8 cellular contexts compared by ENCODE assay signal in the genomic region with DNA sequence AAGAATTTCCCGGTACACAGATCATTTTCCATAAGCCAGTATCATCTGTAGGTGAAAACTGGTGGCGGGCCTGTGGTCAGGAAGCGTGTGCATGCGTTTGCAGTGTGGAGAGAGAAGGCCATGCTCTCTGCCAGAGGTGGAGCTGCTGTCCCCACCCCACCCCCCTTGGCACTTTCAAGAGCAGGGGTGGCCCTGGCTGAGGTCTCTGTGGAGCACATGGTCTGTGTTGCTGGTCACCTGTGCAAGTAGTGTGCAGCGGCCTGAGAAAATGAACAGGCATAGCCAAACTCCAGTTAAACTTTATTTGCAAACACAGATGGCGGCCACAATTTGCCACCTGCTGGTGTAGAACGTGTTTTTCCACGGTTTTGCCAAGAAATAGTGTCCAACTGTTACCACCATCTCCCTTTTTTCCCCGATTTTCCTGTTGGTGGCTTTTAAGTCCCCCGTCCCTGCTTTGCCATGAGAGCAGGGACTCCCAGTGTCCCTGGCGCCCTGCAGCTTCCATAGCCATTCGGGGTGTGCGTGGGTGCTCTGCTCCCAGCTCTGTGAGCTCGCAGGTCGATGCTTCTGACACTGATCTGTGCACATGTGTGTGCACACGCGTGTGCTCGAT. TPM values are rescaled to one million over a fixed set of nuclear protein-coding genes. Genes with fewer than 3 reads are reported as not detected.
DNase-seq lines count a peak whose midpoint lies in the region; ATAC-seq, FAIRE-seq and TF ChIP-seq lines count a peak whose summit lies in the region.
"Had no signal": no experiment of that assay in that cellular context is flagged by ENCODE, and none has a peak within 500 bp of the region (broad histone marks: within the 10 kb centered on the region; RNA-seq: fewer than 3 reads in every experiment).

No MANE protein-coding gene starts in this region.

- peak overlapping the region; percentile 99 for H3K9ac ChIP-seq in NT2/D1 (ENCODE audit: insufficient read length, low read depth)

- FAIRE-seq in pancreas (lab: Jason Lieb, UNC) (no peak), small intestine (lab: Jason Lieb, UNC) (no peak)

- no peaks in the 10 kb centered on the region for H3K27me3 ChIP-seq in NT2/D1 (ENCODE audit: insufficient read depth, insufficient read length)
- no peaks in the 10 kb centered on the region for H3K27me3 ChIP-seq in dorsolateral prefrontal cortex
- H3K27me3 ChIP-seq in pancreas, result no peaks in the 10 kb centered on the region
- no peaks in the 10 kb centered on the region for H3K27me3 ChIP-seq in small intestine (ENCODE audit: control insufficient read depth in 2 of 2, insufficient read depth in 2 of 2, low read length in 2 of 2)

- ATAC-seq in pancreas, result peak; percentile 25 to 58 (median 44)

- in situ Hi-C loops in G401 (cut with HindIII; ENCODE audit: low sequenced_read_pairs), result no loop called here

- no peak overlapping the region for H3K4me3 ChIP-seq in NT2/D1 (ENCODE audit: insufficient read length, low read depth)
- peak overlapping the region in 31 of 59 donors; percentile 10 to 97 (median 92) for H3K4me3 ChIP-seq in dorsolateral prefrontal cortex
- peak overlapping the region in 2 of 4 donors; percentile 85 to 89 for H3K4me3 ChIP-seq in pancreas
- no peak overlapping the region for H3K4me3 ChIP-seq in small intestine (ENCODE audit: low read depth in 1 of 2, low read length in 2 of 2)

- DNase-seq in H4 (ENCODE audit: low spot score) (peak; percentile 28), NT2/D1 (ENCODE audit: low read depth, low spot score) (no peak), dorsolateral prefrontal cortex (no peak), pancreas (peak in 5 of 6 donors; percentile 81 to 91 (median 85)), G401 (ENCODE audit: low spot score) (no peak), NCI-H2081 treated with DMSO at 0.1 percent for 48 hours (lab: John Stamatoyannopoulos, UW) (no peak), small intestine (no peak)
- DNase-seq: NCI-H146 had no signal

- TF ChIP-seq CTCF in dorsolateral prefrontal cortex (IDR thresholded peaks at IDR 0.05 in 54 of 56, conservative IDR thresholded peaks at IDR 0.05 in 2 of 56; ENCODE audit: low read depth in 1 of 56, partially characterized antibody in 56 of 56) (no peak), pancreas (IDR thresholded peaks at IDR 0.05) (no peak)

- 36 to 50% methylated on average over 18 of the region's 18 CpGs for WGBS in pancreas, 2 donors
- 79 to 81% (median 81%) methylated on average over 18 of the region's 18 CpGs for WGBS in small intestine, 3 donors

- H3K4me1 ChIP-seq in NT2/D1 (ENCODE audit: insufficient read depth, insufficient read length), result peaks cover 29% of the 10 kb centered on the region
- H3K4me1 ChIP-seq in pancreas, result peaks cover 8 to 22% (median 11%) of the 10 kb centered on the region in 3 donors
- H3K4me1 ChIP-seq in small intestine (ENCODE audit: control insufficient read depth in 2 of 2, insufficient read depth in 1 of 2, low read depth in 1 of 2, low read length in 1 of 2), result peaks cover 2 to 12% of the 10 kb centered on the region in 2 donors

- H3K9me3 ChIP-seq in NT2/D1 (ENCODE audit: insufficient read depth, low read length), result no peaks in the 10 kb centered on the region
- no peaks in the 10 kb centered on the region for H3K9me3 ChIP-seq in pancreas
- no peaks in the 10 kb centered on the region for H3K9me3 ChIP-seq in small intestine (ENCODE audit: control insufficient read depth, low read depth)

- peak overlapping the region in 2 of 59 donors; percentile 11 to 93 for H3K27ac ChIP-seq in dorsolateral prefrontal cortex
- H3K27ac ChIP-seq in pancreas, result peak overlapping the region in 3 of 4 donors; percentile 25 to 46 (median 29)
- H3K27ac ChIP-seq in small intestine (ENCODE audit: low read depth in 1 of 2, low read length in 1 of 2), result no peak overlapping the region

- peaks cover 69% of the 10 kb centered on the region for H3K36me3 ChIP-seq in NT2/D1 (ENCODE audit: insufficient read depth, insufficient read length, low read length)
- H3K36me3 ChIP-seq in pancreas, result peaks cover 9 to 36% (median 25%) of the 10 kb centered on the region in 3 donors
- H3K36me3 ChIP-seq in small intestine (ENCODE audit: control insufficient read depth in 2 of 2, insufficient read depth in 2 of 2, low read length in 2 of 2), result peaks cover 9 to 15% of the 10 kb centered on the region in 2 donors

- intact Hi-C loops in dorsolateral prefrontal cortex (cut with DNase I), result loop anchor here in 1 of 2 donors (2.0 kb wide), 1 partner anchor 102 kb away; a partner anchor contains a TSS
- intact Hi-C loops in pancreas (cut with DNase I), result loop anchor here in 2 of 3 donors (5.0 kb wide), 2 partner anchors 72 to 77 kb away; no protein-coding TSS in a partner anchor

RNA-seq across cellular contexts. Expression of a gene that starts 2.5 kb away (rescaled TPM):
- total RNA-seq in H4 (2014; rRNA removed; shearing (Covaris generic)), result 180 and 203 TPM in 2 replicates
- 10 to 100 TPM; 41.7 to 76.3 (median 60.3) TPM for total RNA-seq in dorsolateral prefrontal cortex
- 10 to 100 TPM; 33.3 to 76.0 (median 36.5) TPM for total RNA-seq in pancreas
- polyA plus RNA-seq in pancreas, result 10 to 100 TPM; 61.9 to 74.8 TPM
- 209 and 255 TPM in 2 replicates for total RNA-seq in G401 (2014; rRNA removed; shearing (Covaris generic))
- polyA plus RNA-seq in small intestine, result 10 to 100 TPM; 86.3 to 93.4 (median 90.2) TPM

Comparison
In these comparisons a context has a peak if more than half of its experiments do, and no peak if none do; other contexts are left out.
1. DNase-seq: peak in H4 (single experiment) and pancreas (5 of 6); none in NT2/D1 (single experiment), dorsolateral prefrontal cortex (0 of 10), G401 (single experiment), NCI-H2081 treated with DMSO at 0.1 percent for 48 hours (single experiment) and small intestine (single experiment).
2. H3K4me3 ChIP-seq: peak in dorsolateral prefrontal cortex (31 of 59); none in NT2/D1 (single experiment) and small intestine (0 of 2).
3. H3K27ac ChIP-seq: peak in pancreas (3 of 4); none in small intestine (0 of 2).